Comparison of ENCODE assay signal across 14 cellular contexts in genomic region chr2:5368263-5368662, GRCh38.
"Had no signal": no experiment of that assay in that cellular context is flagged by ENCODE, and none has a peak within 500 bp of the region (broad histone marks: within the 10 kb centered on the region; RNA-seq: fewer than 3 reads in every experiment).

No MANE protein-coding gene starts in this region.

- H3K36me3 ChIP-seq: esophagus squamous epithelium, suprapubic skin, upper lobe of left lung had no signal

- H3K9me3 Mint-ChIP-seq: activated CD8-positive, alpha-beta T cell treated with anti-CD3 and anti-CD28 coated beads for 36 hours; activated naive CD8-positive, alpha-beta T cell treated with anti-CD3 and anti-CD28 coated beads, Interleukin-2, amount 50 U/mL, for 24 hours; nephron had no signal

- H3K27ac Mint-ChIP-seq: activated CD8-positive, alpha-beta T cell treated with anti-CD3 and anti-CD28 coated beads for 36 hours; activated naive CD8-positive, alpha-beta T cell treated with anti-CD3 and anti-CD28 coated beads, Interleukin-2, amount 50 U/mL, for 24 hours had no signal

- H3K4me1 ChIP-seq: esophagus squamous epithelium, suprapubic skin, upper lobe of left lung had no signal

- H3K4me3 Mint-ChIP-seq: activated CD8-positive, alpha-beta T cell treated with anti-CD3 and anti-CD28 coated beads for 36 hours; activated naive CD8-positive, alpha-beta T cell treated with anti-CD3 and anti-CD28 coated beads, Interleukin-2, amount 50 U/mL, for 24 hours; nephron had no signal

- H3K9me3 ChIP-seq: esophagus squamous epithelium, suprapubic skin, upper lobe of left lung had no signal

- ATAC-seq: activated CD8-positive, alpha-beta T cell treated with anti-CD3 and anti-CD28 coated beads for 36 hours; activated naive CD8-positive, alpha-beta T cell treated with anti-CD3 and anti-CD28 coated beads, Interleukin-2, amount 50 U/mL, for 24 hours; left lobe of liver; stimulated activated naive CD8-positive, alpha-beta T cell treated with anti-CD3 and anti-CD28 coated beads, Interleukin-15, Interleukin-2, amounts not matched to agents 100 U/mL and 50 U/mL, for 24 hours had no signal

- H3K4me3 ChIP-seq: esophagus squamous epithelium, suprapubic skin, upper lobe of left lung had no signal

- H3K4me1 Mint-ChIP-seq: activated naive CD8-positive, alpha-beta T cell treated with anti-CD3 and anti-CD28 coated beads, Interleukin-2, amount 50 U/mL, for 24 hours had no signal

- H3K27me3 Mint-ChIP-seq: activated CD8-positive, alpha-beta T cell treated with anti-CD3 and anti-CD28 coated beads for 36 hours; activated naive CD8-positive, alpha-beta T cell treated with anti-CD3 and anti-CD28 coated beads, Interleukin-2, amount 50 U/mL, for 24 hours had no signal

- H3K27me3 ChIP-seq: esophagus squamous epithelium, suprapubic skin, upper lobe of left lung had no signal

- H3K27ac ChIP-seq: esophagus squamous epithelium, suprapubic skin, upper lobe of left lung had no signal

- DNase-seq: activated CD8-positive, alpha-beta memory T cell treated with anti-CD3 and anti-CD28 coated beads, Interleukin-2, amount 50 U/mL, for 48 hours; activated CD8-positive, alpha-beta T cell treated with anti-CD3 and anti-CD28 coated beads for 36 hours; activated naive CD4-positive, alpha-beta T cell; activated naive CD8-positive, alpha-beta T cell treated with anti-CD3 and anti-CD28 coated beads, Interleukin-2, amount 50 U/mL, for 24 hours; esophagus squamous epithelium; foreskin fibroblast; stimulated activated CD4-positive, alpha-beta T cell treated with anti-CD3 and anti-CD28 coated beads, Interleukin-4, amount 100 ng/mL, for 1 hour; stimulated activated CD8-positive, alpha-beta memory T cell treated with anti-CD3 and anti-CD28 coated beads, Interleukin-4, amount 100 ng/mL, for 48 hours; stimulated activated naive CD8-positive, alpha-beta T cell treated with anti-CD3 and anti-CD28 coated beads, Interleukin-15, Interleukin-2, amounts not matched to agents 100 U/mL and 50 U/mL, for 24 hours; T-helper 2 cell; upper lobe of left lung had no signal
